ENCODE assay signal across 8 cellular contexts in genomic region chr9:128724744-128725211, GRCh38. TPM values are rescaled to one million over a fixed set of nuclear protein-coding genes. Genes with fewer than 3 reads are reported as not detected.
A peak's percentile ranks its signal among the peaks of the same experiment; 100 is the strongest.
DNase-seq lines count a peak whose midpoint lies in the region; ATAC-seq, FAIRE-seq and TF ChIP-seq lines count a peak whose summit lies in the region.

No MANE protein-coding gene starts in this region.

- WGBS in testis, 2 donors, result 13 to 15% methylated on average over 10 of the region's 10 CpGs

- no peak for TF ChIP-seq POLR2A in testis (IDR thresholded peaks at IDR 0.05)
- TF ChIP-seq POLR2A in GM12891 (IDR thresholded peaks at IDR 0.05; ENCODE audit: low read depth, low read length), result no peak

- H3K79me2 ChIP-seq in DOHH2 (ENCODE audit: control insufficient read depth, low read length), result peaks cover 19% of the 10 kb centered on the region

- peak overlapping the region; percentile 75 for H3K4me3 ChIP-seq in DOHH2 (ENCODE audit: low read length)
- H3K4me3 ChIP-seq in mucosa of stomach (ENCODE audit: low read length), result peak overlapping the region; percentile 16
- peak overlapping the region; percentile 63 to 67 for H3K4me3 ChIP-seq in testis

- peak; percentile 97 for DNase-seq in NCI-H748 (lab: John Stamatoyannopoulos, UW; ENCODE audit: unreplicated experiment)
- peak; percentile 57 to 69 for DNase-seq in activated T-cell treated with anti-CD3 and anti-CD28 coated beads, Interleukin-2, amount 50 U/mL, for 48 hours
- peak; percentile 70 for DNase-seq in fibroblast of gingiva (ENCODE audit: low read depth)
- DNase-seq in testis, result peak; percentile 83
- no peak for DNase-seq in GM12891 (ENCODE audit: insufficient read length, low spot score)

- H3K9me3 ChIP-seq in DOHH2 (ENCODE audit: control insufficient read depth, insufficient read depth, low read length) (no peaks in the 10 kb centered on the region), mucosa of stomach (ENCODE audit: control insufficient read depth, low read length) (no peaks in the 10 kb centered on the region), testis (no peaks in the 10 kb centered on the region)

- peak overlapping the region; percentile 1 for H3K9ac ChIP-seq in mucosa of stomach (ENCODE audit: low read length)

- ATAC-seq in HG02840 (IDR thresholded peaks at IDR 0.05; ENCODE audit: low FRiP score, unreplicated experiment), result peak; percentile 4

- TF ChIP-seq CTCF in DOHH2 (IDR thresholded peaks at IDR 0.05; ENCODE audit: low read depth, low read length, poor library complexity, severe bottlenecking) (no peak), testis (IDR thresholded peaks at IDR 0.05) (no peak)

- no peaks in the 10 kb centered on the region for H3K27me3 ChIP-seq in DOHH2 (ENCODE audit: control insufficient read depth, low read length)
- no peaks in the 10 kb centered on the region for H3K27me3 ChIP-seq in mucosa of stomach (ENCODE audit: control insufficient read depth, insufficient read depth, low read length)
- H3K27me3 ChIP-seq in testis, result no peaks in the 10 kb centered on the region

- H3K36me3 ChIP-seq in DOHH2 (ENCODE audit: control insufficient read depth, low read length) (peaks cover 20% of the 10 kb centered on the region), mucosa of stomach (ENCODE audit: control insufficient read depth, insufficient read depth, low read length) (no peaks in the 10 kb centered on the region), testis (ENCODE audit: low read depth, missing control alignments) (no peaks in the 10 kb centered on the region)

- H4K20me1 ChIP-seq in DOHH2 (ENCODE audit: control insufficient read depth, insufficient read depth, low read depth, low read length), result no peaks in the 10 kb centered on the region

- H3F3A ChIP-seq in DOHH2 (ENCODE audit: control insufficient read depth, insufficient read depth), result peaks cover 15% of the 10 kb centered on the region

- no peak for FAIRE-seq in GM12891 (lab: Jason Lieb, UNC)

- H3K4me1 ChIP-seq in DOHH2 (ENCODE audit: control insufficient read depth, low read length) (peaks cover 25% of the 10 kb centered on the region), mucosa of stomach (ENCODE audit: control insufficient read depth, insufficient read depth, low read length) (peaks cover 22% of the 10 kb centered on the region), testis (peaks cover 8% of the 10 kb centered on the region)

- H3K4me2 ChIP-seq in DOHH2 (ENCODE audit: low read length), result peak overlapping the region; percentile 80

- no peaks in the 10 kb centered on the region for H3K9me2 ChIP-seq in DOHH2 (replicated peaks; ENCODE audit: control insufficient read depth, low read length)

- intact Hi-C loops in testis (cut with DNase I; ENCODE audit: low total_unique reads), result no loop called here

- H3K27ac ChIP-seq in DOHH2 (ENCODE audit: low read depth, low read length) (peak overlapping the region; percentile 27), testis (peak overlapping the region; percentile 21 to 74)

TF ChIP-seq in GM12891, 5 proteins besides CTCF, POLR2A, EP300 and RAD21:
- TF ChIP-seq SPI1 (IDR thresholded peaks at IDR 0.05; ENCODE audit: low read depth, low read length), result no peak
- TF ChIP-seq TAF1 (IDR thresholded peaks at IDR 0.05; ENCODE audit: low read depth, low read length), result no peak
- no peak for TF ChIP-seq PAX5 (IDR thresholded peaks at IDR 0.05; ENCODE audit: insufficient read depth, low read length, severe bottlenecking)
- no peak for TF ChIP-seq POU2F2 (IDR thresholded peaks at IDR 0.05; ENCODE audit: low read depth, low read length)
- TF ChIP-seq POLR2AphosphoS5 (IDR thresholded peaks at IDR 0.05; ENCODE audit: low read depth, low read length), result no peak

RNA-seq across cellular contexts. Expression of gene ZDHHC12, which starts 0.9 kb away (rescaled TPM):
- 10 to 100 TPM; 36.4 to 57.5 TPM for total RNA-seq in testis
- polyA plus RNA-seq in testis (ENCODE audit: insufficient read depth, low read depth, low replicate concordance), result 39.3 TPM
- polyA plus RNA-seq in GM12891 (2012; ENCODE audit: low read depth, missing spikeins), result 56.9 TPM

RNA-seq across cellular contexts. Expression of gene PKN3, which starts 22.5 kb away (rescaled TPM):
- total RNA-seq in testis, result 1 to 10 TPM; 3.6 to 7.2 TPM
- polyA plus RNA-seq in testis (ENCODE audit: insufficient read depth, low read depth, low replicate concordance), result 4.2 TPM
- polyA plus RNA-seq in GM12891 (2012; ENCODE audit: low read depth, missing spikeins), result 3.9 TPM

RNA-seq across cellular contexts. Expression of gene SET, which starts 35.8 kb away (rescaled TPM):
- 100 to 1,000 TPM; 113 to 142 TPM for total RNA-seq in testis
- polyA plus RNA-seq in testis (ENCODE audit: insufficient read depth, low read depth, low replicate concordance), result 159 TPM
- 292 TPM for polyA plus RNA-seq in GM12891 (2012; ENCODE audit: low read depth, missing spikeins)

RNA-seq across cellular contexts. Expression of gene ZER1, which starts 46.9 kb away (rescaled TPM):
- total RNA-seq in testis, result 100 to 1,000 TPM in 1 of 2 donors, 10 to 100 TPM in 1; 96.8 to 112 TPM
- 118 TPM for polyA plus RNA-seq in testis (ENCODE audit: insufficient read depth, low read depth, low replicate concordance)
- polyA plus RNA-seq in GM12891 (2012; ENCODE audit: low read depth, missing spikeins), result 14.4 TPM

Comparison
In these comparisons a context has a peak if more than half of its experiments do, and no peak if none do; other contexts are left out.
1. H3K4me3 ChIP-seq: peak in every context shown above with its lines; median percentile 75 in DOHH2; 65 in testis; 16 in mucosa of stomach.